ENCODE assay signal across 23 cellular contexts in the genomic region with DNA sequence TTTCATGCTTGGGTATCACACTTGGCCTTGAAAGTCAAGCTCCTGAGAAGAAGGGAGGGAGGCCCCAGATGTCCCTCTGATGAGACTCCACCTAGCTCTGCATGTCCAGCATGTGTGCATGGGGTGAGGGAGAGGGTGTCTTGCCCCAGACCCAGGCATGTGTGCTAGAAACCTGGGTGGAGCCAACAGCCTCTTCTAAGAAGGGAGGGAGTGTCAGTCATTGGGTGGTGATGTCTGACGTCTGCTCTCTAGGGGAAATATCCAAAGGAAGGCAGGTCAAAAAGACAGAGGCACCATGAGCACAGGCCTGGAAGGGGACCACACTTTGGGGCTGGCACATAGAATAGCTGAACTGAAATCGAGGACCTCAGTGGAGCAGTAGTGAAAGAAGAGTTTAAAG.
A peak's percentile ranks its signal among the peaks of the same experiment; 100 is the strongest.
DNase-seq lines count a peak whose midpoint lies in the region; ATAC-seq, FAIRE-seq and TF ChIP-seq lines count a peak whose summit lies in the region.
"Had no signal": no experiment of that assay in that cellular context is flagged by ENCODE, and none has a peak within 500 bp of the region (broad histone marks: within the 10 kb centered on the region; RNA-seq: fewer than 3 reads in every experiment).

No MANE protein-coding gene starts in this region.

- no peaks in the 10 kb centered on the region for H4K20me1 ChIP-seq in osteoblast (ENCODE audit: insufficient read depth, low read length)
- H4K20me1 ChIP-seq: BLaER1 had no signal

- no peak overlapping the region for H3K4me3 ChIP-seq in bronchial epithelial cell (ENCODE audit: low read depth, low read length)
- H3K4me3 ChIP-seq in osteoblast (ENCODE audit: insufficient read depth, low read length), result no peak overlapping the region
- H3K4me3 ChIP-seq: BLaER1, GM23338, HAP-1 had no signal

- no peak for ATAC-seq in Right ventricle myocardium inferior
- ATAC-seq in Right ventricle myocardium superior (ENCODE audit: poor library complexity), result no peak
- no peak for ATAC-seq in HG03469 (IDR thresholded peaks at IDR 0.05; ENCODE audit: unreplicated experiment)
- ATAC-seq: CD8-positive, alpha-beta T cell; GM23338 had no signal

- H3K4me1 ChIP-seq in osteoblast (ENCODE audit: insufficient read depth, low read length), result no peaks in the 10 kb centered on the region
- H3K4me1 ChIP-seq: Caco-2, HAP-1 had no signal

- DNase-seq in Right ventricle myocardium inferior (ENCODE audit: missing footprints) (peak; percentile 13), Right ventricle myocardium superior (no peak), bronchial epithelial cell (ENCODE audit: low read depth) (no peak), osteoblast (ENCODE audit: insufficient read length, low spot score, missing footprints) (peak; percentile 54), LoVo (ENCODE audit: low spot score) (no peak)
- DNase-seq: Caco-2; CD4-positive, CD25-positive, alpha-beta regulatory T cell; CD8-positive, alpha-beta T cell; DMS 273 treated with DMSO at 0.1 percent for 48 hours; DMS79; GF-D8; HFFc6 had no signal

- H3K36me3 ChIP-seq in bronchial epithelial cell (ENCODE audit: control insufficient read depth, insufficient read depth, low read length) (no peaks in the 10 kb centered on the region), osteoblast (ENCODE audit: insufficient read depth, low read length) (no peaks in the 10 kb centered on the region)
- H3K36me3 ChIP-seq: BLaER1, HAP-1 had no signal

- intact Hi-C loops in Right ventricle myocardium inferior (cut with DNase I), result no loop called here
- intact Hi-C loops in Right ventricle myocardium superior (cut with DNase I), result no loop called here

- no peak overlapping the region for H3K4me2 ChIP-seq in osteoblast (ENCODE audit: insufficient read depth, low read length)
- H3K4me2 ChIP-seq: BLaER1, GM23338 had no signal

- H3K27me3 ChIP-seq in bronchial epithelial cell (ENCODE audit: control insufficient read depth, insufficient read depth, low read length) (peaks cover 1% of the 10 kb centered on the region), osteoblast (ENCODE audit: insufficient read depth, low read length) (peaks cover 23% of the 10 kb centered on the region)
- H3K27me3 ChIP-seq: BLaER1 had no signal

- no peak overlapping the region for H2AFZ ChIP-seq in osteoblast (ENCODE audit: low read length)
- H2AFZ ChIP-seq: GM23338 had no signal

- no peaks in the 10 kb centered on the region for H3K79me2 ChIP-seq in osteoblast (ENCODE audit: insufficient read depth, low read length)

- H3K27ac ChIP-seq in osteoblast (ENCODE audit: low read depth, low read length), result no peak overlapping the region
- H3K27ac ChIP-seq: 22Rv1, BLaER1, C4-2B had no signal

- peak; percentile 50 for FAIRE-seq in bronchial epithelial cell (lab: Jason Lieb, UNC)
- FAIRE-seq: A204.1, D721Med, GM12891, GM18507, H54 had no signal

- H3K9me3 ChIP-seq in osteoblast (ENCODE audit: low read depth, low read length), result no peaks in the 10 kb centered on the region
- H3K9me3 ChIP-seq: BLaER1, Caco-2, HAP-1 had no signal

- no peak for TF ChIP-seq CTCF in bronchial epithelial cell (IDR thresholded peaks at IDR 0.05; ENCODE audit: insufficient read depth, low read length, severe bottlenecking)
- no peak for TF ChIP-seq CTCF in osteoblast (IDR thresholded peaks at IDR 0.05; ENCODE audit: extremely low read depth, low read depth, low read length)

Comparison
In these comparisons a context has a peak if more than half of its experiments do, and no peak if none do; other contexts are left out.
1. DNase-seq: peak in Right ventricle myocardium inferior (single experiment) and osteoblast (single experiment); none in Right ventricle myocardium superior (single experiment), bronchial epithelial cell (single experiment) and LoVo (single experiment).